8 cellular contexts compared by ENCODE assay signal in the genomic region with DNA sequence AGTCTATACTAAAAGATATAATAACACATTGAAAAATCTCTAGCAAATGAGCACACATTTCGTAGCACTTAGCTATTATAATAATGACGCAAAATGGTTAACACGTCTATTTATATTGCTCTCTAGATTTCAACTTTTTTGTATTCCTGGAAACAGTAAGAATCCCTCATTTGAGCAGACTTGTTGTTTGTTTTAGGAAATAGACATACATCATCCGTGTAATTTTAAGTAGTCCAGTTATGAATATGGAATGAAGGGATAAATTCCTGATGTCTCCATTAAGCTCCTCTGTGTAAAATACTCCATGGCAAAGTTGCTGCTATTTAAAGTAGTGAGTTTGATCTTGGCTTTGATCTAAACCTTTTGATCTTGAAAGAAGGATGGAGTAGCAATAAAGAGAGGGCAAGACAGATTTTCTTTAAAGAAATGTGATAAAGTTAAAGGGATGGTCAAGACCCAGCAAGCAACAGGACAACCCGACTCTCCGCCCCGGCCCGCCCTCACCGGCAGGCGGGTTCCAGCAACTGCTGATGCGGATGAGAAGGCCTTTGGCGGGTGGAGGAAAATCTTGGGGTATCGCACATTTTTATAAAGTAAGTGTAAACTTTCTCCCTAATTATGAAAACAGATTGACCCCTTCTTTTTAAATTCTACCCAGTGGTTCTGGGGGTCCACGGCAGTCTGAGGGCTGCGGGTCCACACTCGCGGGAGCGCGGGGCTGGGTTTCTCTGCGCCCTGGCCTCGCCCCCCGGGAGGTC.
DNase-seq lines count a peak whose midpoint lies in the region; ATAC-seq and TF ChIP-seq lines count a peak whose summit lies in the region.

No MANE protein-coding gene starts in this region.

- intact Hi-C loops in Calu3 (cut with micrococcal nuclease; ENCODE audit: unreplicated experiment) = loop anchor here (2.0 kb wide), 1 partner anchor 221 kb away; no protein-coding TSS in a partner anchor
- intact Hi-C loops in sciatic nerve (cut with DNase I) = no loop called here

- no peaks in the 10 kb centered on the region for H3K9me3 ChIP-seq in iPS-15b (ENCODE audit: control insufficient read depth, insufficient read depth, low read length)

- no peaks in the 10 kb centered on the region for H3K9me3 Mint-ChIP-seq in Calu3 (ENCODE audit: low read depth, unreplicated experiment)

- no peak for TF ChIP-seq CTCF in Calu3 (IDR thresholded peaks at IDR 0.05; ENCODE audit: unreplicated experiment)

- peak overlapping the region; percentile 72 for H3K4me3 ChIP-seq in iPS-15b (ENCODE audit: low read depth, low read length)

- H3K27me3 Mint-ChIP-seq in Calu3 (ENCODE audit: unreplicated experiment) = no peaks in the 10 kb centered on the region

- peaks cover 53% of the 10 kb centered on the region for H3K36me3 Mint-ChIP-seq in Calu3 (ENCODE audit: insufficient read depth, unreplicated experiment)

- H3K36me3 ChIP-seq in iPS-15b (ENCODE audit: control insufficient read depth, insufficient read depth, low read length) = no peaks in the 10 kb centered on the region

- H3K4me1 Mint-ChIP-seq in Calu3 (ENCODE audit: low read depth, unreplicated experiment) = peaks cover 11% of the 10 kb centered on the region

- H3K4me3 Mint-ChIP-seq in Calu3 (ENCODE audit: low read depth, unreplicated experiment) = peak overlapping the region; percentile 81

- peak overlapping the region; percentile 36 for H3K27ac Mint-ChIP-seq in Calu3 (ENCODE audit: unreplicated experiment)

- peak; percentile 58 for DNase-seq in Calu3
- peak; percentile 29 for DNase-seq in NCI-H510A (lab: John Stamatoyannopoulos, UW)
- DNase-seq in astrocyte of the hippocampus (ENCODE audit: low read depth, low spot score) = peak; percentile 84
- DNase-seq in sciatic nerve (ENCODE audit: low spot score) = peak; percentile 81
- no peak for DNase-seq in putamen (ENCODE audit: low spot score)

- ATAC-seq in GM21390 (IDR thresholded peaks at IDR 0.05; ENCODE audit: unreplicated experiment) = peak; percentile 28
- ATAC-seq in sciatic nerve = peak; percentile 68
- ATAC-seq in HG02840 (IDR thresholded peaks at IDR 0.05; ENCODE audit: low FRiP score, unreplicated experiment) = no peak

- CTCF ChIA-PET in Calu3 (lab: Charles Lee) = interaction anchor here (0.5 to 1.3 kb wide), 3 partner anchors 20 to 438 kb away, joined by 3 to 4 read pairs (median 4); no protein-coding TSS in a partner anchor

- BruUV-seq in Calu3 (replicated peaks; lab: Mats Ljungman, UMichigan) = TSS peak; percentile 36

- peaks cover 44% of the 10 kb centered on the region for H3K27me3 ChIP-seq in iPS-15b (ENCODE audit: control insufficient read depth, insufficient read depth, low read length)

- H3K4me1 ChIP-seq in iPS-15b (ENCODE audit: control insufficient read depth, insufficient read depth, low read length) = no peaks in the 10 kb centered on the region

- peak overlapping the region; percentile 37 for H3K9ac ChIP-seq in iPS-15b (ENCODE audit: low read depth, low read length)
